8 cellular contexts compared by ENCODE assay signal in the genomic region with DNA sequence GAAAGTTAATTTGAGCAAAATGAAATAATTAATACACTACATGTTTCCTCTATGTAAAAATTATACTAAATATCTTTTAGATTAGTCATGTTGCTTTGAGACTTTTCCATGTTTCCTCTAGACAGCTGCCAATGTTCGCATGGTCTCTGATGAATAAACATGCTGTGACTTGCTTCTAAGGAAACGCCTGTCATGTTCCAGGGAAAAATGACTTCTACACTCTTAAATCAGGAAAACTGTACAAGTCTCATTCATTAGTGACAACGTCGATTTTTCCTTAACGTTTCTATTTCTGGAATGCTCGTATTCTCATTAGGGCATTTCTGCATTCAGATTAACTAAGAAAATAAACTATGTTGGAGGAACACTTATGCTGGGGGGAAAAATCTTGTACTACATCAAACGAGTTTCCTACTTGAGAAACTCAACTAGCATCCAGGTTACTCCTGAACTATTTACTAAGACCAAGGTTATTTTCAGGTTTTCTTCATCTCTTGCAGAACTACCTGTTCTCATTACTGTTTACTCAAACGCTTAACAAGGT.
DNase-seq lines count a peak whose midpoint lies in the region; ATAC-seq and TF ChIP-seq lines count a peak whose summit lies in the region.

No MANE protein-coding gene starts in this region.

- peak overlapping the region; percentile 85 for H3K27ac ChIP-seq in muscle layer of duodenum (ENCODE audit: low read length)

- TF ChIP-seq CTCF in GM13977 (IDR thresholded peaks at IDR 0.05; ENCODE audit: extremely low read depth, insufficient read depth, missing control alignments) = no peak

- H3K27me3 ChIP-seq in muscle layer of duodenum (ENCODE audit: low read depth, low read length) = no peaks in the 10 kb centered on the region

- no peaks in the 10 kb centered on the region for H3K9me3 ChIP-seq in muscle layer of duodenum (ENCODE audit: control insufficient read depth in 1 of 2, low read length in 2 of 2)

- H3K4me3 ChIP-seq in muscle layer of duodenum (ENCODE audit: low read depth in 1 of 2, low read length in 2 of 2) = peak overlapping the region; percentile 67 to 90

- no peaks in the 10 kb centered on the region for H3K36me3 ChIP-seq in muscle layer of duodenum (ENCODE audit: control insufficient read depth in 1 of 2, insufficient read depth in 2 of 2, low read length in 2 of 2)

- peak overlapping the region; percentile 41 for H3K4me3 Mint-ChIP-seq in central memory CD8-positive, alpha-beta T cell

- ATAC-seq in central memory CD8-positive, alpha-beta T cell (replicated peaks; ENCODE audit: extremely low read depth, poor library complexity, severe bottlenecking) = no peak

- H3K27me3 Mint-ChIP-seq in central memory CD8-positive, alpha-beta T cell = peaks cover 19% of the 10 kb centered on the region

- H3K27ac Mint-ChIP-seq in central memory CD8-positive, alpha-beta T cell (ENCODE audit: low read depth) = no peak overlapping the region

- peak; percentile 5 for DNase-seq in AG08395 (ENCODE audit: low spot score)
- DNase-seq in HS-5 (ENCODE audit: low read depth) = peak; percentile 48
- DNase-seq in central memory CD8-positive, alpha-beta T cell (ENCODE audit: low spot score in 2 of 2) = no peak
- no peak for DNase-seq in NOMO-1 (lab: John Stamatoyannopoulos, UW; ENCODE audit: unreplicated experiment in 2 of 2)
- no peak for DNase-seq in GM13977 (ENCODE audit: low spot score)
- no peak for DNase-seq in NOMO-1 treated with dmso at 0.1 percent for 144 hours (lab: John Stamatoyannopoulos, UW; ENCODE audit: unreplicated experiment)
- DNase-seq in SIG-M5 treated with dmso at 0.1 percent for 504 hours (lab: John Stamatoyannopoulos, UW; ENCODE audit: unreplicated experiment) = no peak

- peaks cover 0 to 3% of the 10 kb centered on the region in 2 donors for H3K4me1 ChIP-seq in muscle layer of duodenum (ENCODE audit: control insufficient read depth in 1 of 2, insufficient read depth in 2 of 2, low read length in 2 of 2)

- in situ Hi-C loops in GM13977 (cut with MboI; ENCODE audit: low pct_unique_long_range_greater_than_20kb, low sequenced_read_pairs, unreplicated experiment) = no loop called here

- H3K36me3 Mint-ChIP-seq in central memory CD8-positive, alpha-beta T cell (ENCODE audit: insufficient read depth) = no peaks in the 10 kb centered on the region

- H3K4me1 Mint-ChIP-seq in central memory CD8-positive, alpha-beta T cell = no peaks in the 10 kb centered on the region

- no peaks in the 10 kb centered on the region for H3K9me3 Mint-ChIP-seq in central memory CD8-positive, alpha-beta T cell

Comparison
In these comparisons a context has a peak if more than half of its experiments do, and no peak if none do; other contexts are left out.
1. DNase-seq: peak in AG08395 (single experiment) and HS-5 (single experiment); none in central memory CD8-positive, alpha-beta T cell (0 of 2), NOMO-1 (0 of 2), GM13977 (single experiment), NOMO-1 treated with dmso at 0.1 percent for 144 hours (single experiment) and SIG-M5 treated with dmso at 0.1 percent for 504 hours (single experiment).